ENCODE assay signal across 8 cellular contexts in genomic region chr10:92290837-92291609, GRCh38. TPM values are rescaled to one million over a fixed set of nuclear protein-coding genes. Genes with fewer than 3 reads are reported as not detected.
DNase-seq lines count a peak whose midpoint lies in the region; ATAC-seq and TF ChIP-seq lines count a peak whose summit lies in the region.

CPEB3 (minus strand) TSS chr10:92291078; CDS start chr10:92240350, 50,728 bp downstream.
MARCHF5 (plus strand) TSS chr10:92291167; CDS start chr10:92291495, 328 bp downstream.

- H2AK9ac ChIP-seq in IMR-90 (replicated peaks; ENCODE audit: low read depth, low read length, poor library complexity), result peak within 1 kb of the TSS; percentile 89

- H3K9ac ChIP-seq in IMR-90 (ENCODE audit: low read depth, low read length) (peak within 1 kb of the TSS; percentile 83), mucosa of rectum (ENCODE audit: low read depth in 1 of 2, low read length in 2 of 2) (peak within 1 kb of the TSS; percentile 90 to 95)

- peak within 1 kb of the TSS; percentile 82 for H4K91ac ChIP-seq in IMR-90 (ENCODE audit: insufficient read depth, low read depth, low read length)

- no peak within 1 kb of the TSS for H2BK15ac ChIP-seq in IMR-90 (ENCODE audit: low read depth, low read length)

- H3K4me1 ChIP-seq in IMR-90 (ENCODE audit: control insufficient read depth, insufficient read depth, low read length), result peaks cover 5% of the 10 kb centered on the region
- peaks cover 12% of the 10 kb centered on the region for H3K4me1 ChIP-seq in OCI-LY7 (ENCODE audit: insufficient read depth, low read length, poor library complexity, severe bottlenecking)
- peaks cover 7 to 10% of the 10 kb centered on the region in 2 donors for H3K4me1 ChIP-seq in mucosa of rectum (ENCODE audit: control insufficient read depth in 2 of 2, insufficient read depth in 2 of 2, low read length in 2 of 2)

- peak within 1 kb of the TSS; percentile 76 for H3K4me3 ChIP-seq in IMR-90 (ENCODE audit: insufficient read depth, low read depth, low read length)
- peak within 1 kb of the TSS; percentile 100 for H3K4me3 ChIP-seq in OCI-LY7 (ENCODE audit: low read depth, low read length, poor library complexity, severe bottlenecking)
- H3K4me3 ChIP-seq in epithelial cell of proximal tubule (ENCODE audit: low read depth, low read length), result peak within 1 kb of the TSS; percentile 96
- peak within 1 kb of the TSS; percentile 89 to 95 for H3K4me3 ChIP-seq in mucosa of rectum (ENCODE audit: low read length in 2 of 2)

- ATAC-seq in GM21528 (IDR thresholded peaks at IDR 0.05; ENCODE audit: low FRiP score, unreplicated experiment) (peak; percentile 99), IMR-90 (ENCODE audit: low read depth) (peak; percentile 98)

- H2AFZ ChIP-seq in IMR-90 (replicated peaks; ENCODE audit: low read length, poor library complexity) (peak within 1 kb of the TSS; percentile 98), OCI-LY7 (ENCODE audit: low read length) (peak within 1 kb of the TSS; percentile 80)

- H3K9me1 ChIP-seq in IMR-90 (ENCODE audit: insufficient read depth, low read length), result no peaks in the 10 kb centered on the region

- H2BK20ac ChIP-seq in IMR-90 (ENCODE audit: low read depth, low read length), result no peak within 1 kb of the TSS; the same call in 1 of the 2 replicates

- CTCF ChIA-PET in IMR-90 (lab: Yijun Ruan, JAX), result interaction anchor here (0.7 to 1.8 kb wide), 4 partner anchors 24 to 187 kb away, joined by 3 to 5 read pairs (median 3); no protein-coding TSS in a partner anchor
- CTCF ChIA-PET in OCI-LY7 (lab: Charles Lee; ENCODE audit: unreplicated experiment), result interaction anchor here (0.6 to 2.4 kb wide), 5 partner anchors 10 to 216 kb away, joined by 3 to 8 read pairs (median 4); no protein-coding TSS in a partner anchor

- peaks cover 14 to 41% of the 10 kb centered on the region in 2 experiments for H3K79me1 ChIP-seq in IMR-90 (ENCODE audit: low read depth in 1 of 2, low read length in 2 of 2)

- H4K20me1 ChIP-seq in IMR-90 (ENCODE audit: insufficient read depth, low read length) (peaks cover 20% of the 10 kb centered on the region), OCI-LY7 (ENCODE audit: insufficient read depth, low read length) (peaks cover 9% of the 10 kb centered on the region; the same call in 1 of the 2 replicates)

- H3K27ac ChIP-seq in IMR-90 (ENCODE audit: insufficient read depth, low read length), result peak within 1 kb of the TSS; percentile 79
- H3K27ac ChIP-seq in OCI-LY7 (ENCODE audit: low read depth, low read length, poor library complexity, severe bottlenecking), result peak within 1 kb of the TSS; percentile 38
- H3K27ac ChIP-seq in mucosa of rectum (ENCODE audit: low read depth in 2 of 2, low read length in 2 of 2), result peak within 1 kb of the TSS; percentile 86 to 89

- H4K8ac ChIP-seq in IMR-90 (ENCODE audit: low read depth in 2 of 2, low read length in 2 of 2), result peak within 1 kb of the TSS; percentile 10 to 71; a peak in 2 of 4 replicates

- TF ChIP-seq CTCF in IMR-90 (conservative IDR thresholded peaks at IDR 0.05; ENCODE audit: low read depth, low read length), result peak; percentile 69
- TF ChIP-seq CTCF in OCI-LY7 (conservative IDR thresholded peaks at IDR 0.05; ENCODE audit: low read length), result peak; percentile 60
- peak; percentile 59 for TF ChIP-seq CTCF in epithelial cell of proximal tubule (conservative IDR thresholded peaks at IDR 0.05; ENCODE audit: low read depth, low read length)

- H3K14ac ChIP-seq in IMR-90 (replicated peaks; ENCODE audit: low read depth, low read length), result peak within 1 kb of the TSS; percentile 73

- 0% methylated on average over 15 of the region's 79 CpGs; no CpG with 5 or more reads in 1 of the 2 experiments for WGBS in IMR-90 (ENCODE audit: extremely low coverage in 2 of 2, insufficient read length in 1 of 2), 2 experiments

- H3K27me3 ChIP-seq in IMR-90 (ENCODE audit: control insufficient read depth, insufficient read depth, low read length) (no peaks in the 10 kb centered on the region), mucosa of rectum (ENCODE audit: control insufficient read depth in 2 of 2, insufficient read depth in 2 of 2, low read length in 2 of 2) (no peaks in the 10 kb centered on the region)

- H2BK5ac ChIP-seq in IMR-90 (ENCODE audit: low read depth, low read length, poor library complexity, severe bottlenecking), result peak within 1 kb of the TSS; percentile 63

- peak within 1 kb of the TSS; percentile 28 for H4K5ac ChIP-seq in IMR-90 (ENCODE audit: low read depth, low read length)

- POLR2A ChIA-PET in IMR-90 (lab: Charles Lee; ENCODE audit: unreplicated experiment), result no interaction called here
- POLR2A ChIA-PET in OCI-LY7 (lab: Charles Lee), result interaction anchor here (0.6 to 1.8 kb wide), 10 partner anchors 8 to 552 kb away, joined by 3 to 13 read pairs (median 4); partner anchors contain the start of gene BTAF1

- peak within 1 kb of the TSS; percentile 75 for H3K23ac ChIP-seq in IMR-90 (ENCODE audit: low read depth, low read length)

- H3K36me3 ChIP-seq in IMR-90 (ENCODE audit: control insufficient read depth, insufficient read depth, low read length) (peaks cover 3% of the 10 kb centered on the region; the same call in 1 of the 2 replicates), OCI-LY7 (ENCODE audit: insufficient read depth, low read length) (peaks cover 19% of the 10 kb centered on the region), mucosa of rectum (ENCODE audit: control insufficient read depth in 2 of 2, insufficient read depth in 2 of 2, low read length in 2 of 2) (peaks cover 0 to 8% of the 10 kb centered on the region in 2 donors)

- peak; percentile 95 for DNase-seq in DMS153 (lab: John Stamatoyannopoulos, UW)
- peak; percentile 94 for DNase-seq in IMR-90
- peak; percentile 95 for DNase-seq in OCI-LY7 (ENCODE audit: low spot score)
- peak; percentile 89 for DNase-seq in activated T-cell treated with anti-CD3 and anti-CD28 coated beads for 48 hours (ENCODE audit: low read depth)
- DNase-seq in epithelial cell of proximal tubule (ENCODE audit: low read depth), result peak; percentile 63
- peak; percentile 92 for DNase-seq in stimulated activated CD8-positive, alpha-beta memory T cell treated with anti-CD3 and anti-CD28 coated beads, Interleukin-4, amount 100 ng/mL, for 48 hours

- dilution Hi-C loops in IMR-90 (cut with HindIII; ENCODE audit: low sequenced_read_pairs, unreplicated experiment), result no loop called here

- H3K18ac ChIP-seq in IMR-90 (ENCODE audit: low read depth, low read length), result peak within 1 kb of the TSS; percentile 20; the same call in 1 of the 2 replicates

- H3K9me2 ChIP-seq in OCI-LY7 (ENCODE audit: insufficient read depth, low read length), result no peaks in the 10 kb centered on the region

- H3K56ac ChIP-seq in IMR-90 (ENCODE audit: extremely low read depth, insufficient read depth, low read length), result peak within 1 kb of the TSS; percentile 32; the same call in 1 of the 2 replicates

- BruUV-seq in IMR-90 (replicated peaks; lab: Mats Ljungman, UMichigan) (no TSS peak), OCI-LY7 (replicated peaks; lab: Mats Ljungman, UMichigan) (no TSS peak)

- in situ Hi-C loops in IMR-90 (cut with MboI; ENCODE audit: low sequenced_read_pairs), result no loop called here

- peak; percentile 70 for TF ChIP-seq POLR2A in IMR-90 (IDR thresholded peaks at IDR 0.05; ENCODE audit: low read depth, low read length)

- peaks cover 42% of the 10 kb centered on the region for H3K79me2 ChIP-seq in OCI-LY7 (ENCODE audit: insufficient read depth, low read depth, low read length)

- peak within 1 kb of the TSS; percentile 75 for H2BK120ac ChIP-seq in IMR-90 (ENCODE audit: low read depth, low read length)

- intact Hi-C loops in IMR-90 (cut with micrococcal nuclease) (loop anchor here (1.0 to 5.0 kb wide), 4 partner anchors 51 to 204 kb away; no protein-coding TSS in a partner anchor), OCI-LY7 (cut with micrococcal nuclease; ENCODE audit: unreplicated experiment) (loop anchor here (1.0 to 5.0 kb wide), 5 partner anchors 51 to 281 kb away; partner anchors contain the start of gene IDE)

- TF ChIP-seq RAD21 in IMR-90 (IDR thresholded peaks at IDR 0.05; ENCODE audit: low read length), result peak; percentile 64

- H2AK5ac ChIP-seq in IMR-90 (ENCODE audit: low read depth, low read length), result 0 out of 2 replicates have a peak within 1 kb of the TSS, but pooled peaks have one; percentile 20

- peak within 1 kb of the TSS; percentile 77 for H3K4ac ChIP-seq in IMR-90 (ENCODE audit: low read depth, low read length)

- H3K4me2 ChIP-seq in IMR-90 (ENCODE audit: low read depth, low read length), result peak within 1 kb of the TSS; percentile 85
- H3K4me2 ChIP-seq in OCI-LY7 (ENCODE audit: low read length), result peak within 1 kb of the TSS; percentile 78

- H3K9me3 ChIP-seq in IMR-90 (ENCODE audit: control insufficient read depth, insufficient read depth, low read length), result no peaks in the 10 kb centered on the region
- H3K9me3 ChIP-seq in OCI-LY7 (ENCODE audit: low read length), result no peaks in the 10 kb centered on the region
- no peaks in the 10 kb centered on the region for H3K9me3 ChIP-seq in mucosa of rectum (ENCODE audit: control insufficient read depth in 2 of 2, low read length in 2 of 2)

TF ChIP-seq in IMR-90, 13 proteins besides CTCF, POLR2A, EP300 and RAD21:
- TF ChIP-seq BHLHE40 (IDR thresholded peaks at IDR 0.05; ENCODE audit: low read depth, low read length) (no peak), CEBPB (IDR thresholded peaks at IDR 0.05; ENCODE audit: low read depth, low read length) (peak; percentile 34; the same call in 1 of the 2 replicates), MXI1 (IDR thresholded peaks at IDR 0.05; ENCODE audit: borderline replicate concordance, low read depth, low read length) (peak; percentile 34; the same call in 1 of the 2 replicates), SMC3 (IDR thresholded peaks at IDR 0.05; ENCODE audit: low read depth, low read length) (peak; percentile 62), RCOR1 (IDR thresholded peaks at IDR 0.05; ENCODE audit: insufficient replicate concordance, low read length) (peak; percentile 71), CHD1 (IDR thresholded peaks at IDR 0.05; ENCODE audit: low read depth, low read length) (0 out of 2 replicates have a peak, but pooled peaks have one; percentile 7)

RNA-seq across cellular contexts. Expression of gene CPEB3, which starts in this region (rescaled TPM):
- 0.18 and 0.28 TPM in 2 replicates for total RNA-seq in IMR-90 (2012; rRNA removed)
- 0.26 and 0.36 TPM in 2 replicates for polyA plus RNA-seq in IMR-90 (2012; rRNA removed)
- polyA plus RNA-seq in IMR-90 (2012; cell fraction: cytosol; rRNA removed), result 0.13 and 0.21 TPM in 2 replicates
- 0.69 and 0.72 TPM in 2 replicates for polyA plus RNA-seq in IMR-90 (2012; cell fraction: nucleus; rRNA removed; ENCODE audit: low replicate concordance)
- total RNA-seq in OCI-LY7 (2014; rRNA removed; shearing (Covaris generic)), result 0.26 and 0.66 TPM in 2 replicates
- total RNA-seq in OCI-LY7 (2022), result 2.9 and 3.2 TPM in 2 replicates
- 0.52 and 0.58 TPM in 2 replicates for total RNA-seq in epithelial cell of proximal tubule

RNA-seq across cellular contexts. Expression of gene MARCHF5, which starts in this region (rescaled TPM):
- total RNA-seq in IMR-90 (2012; rRNA removed), result 14.9 and 20.8 TPM in 2 replicates
- 20.3 and 30.0 TPM in 2 replicates for polyA plus RNA-seq in IMR-90 (2012; rRNA removed)
- 5.3 and 8.8 TPM in 2 replicates for polyA plus RNA-seq in IMR-90 (2012; cell fraction: cytosol; rRNA removed)
- polyA plus RNA-seq in IMR-90 (2012; cell fraction: nucleus; rRNA removed; ENCODE audit: low replicate concordance), result 7.7 and 26.0 TPM in 2 replicates
- 3.8 and 5.9 TPM in 2 replicates for total RNA-seq in OCI-LY7 (2014; rRNA removed; shearing (Covaris generic))
- total RNA-seq in OCI-LY7 (2022), result 31.7 and 36.0 TPM in 2 replicates
- total RNA-seq in epithelial cell of proximal tubule, result 7.6 and 9.6 TPM in 2 replicates

Comparison
In these comparisons a context has a peak if more than half of its experiments do, and no peak if none do; other contexts are left out.
1. Peak in every context shown above with its lines: DNase-seq, ATAC-seq, H3K4me3 ChIP-seq and H3K27ac ChIP-seq.